In genomic region chr1:22594396-22594795, GRCh38 we compare ENCODE assay signal across 38 cellular contexts. TPM values are rescaled to one million over a fixed set of nuclear protein-coding genes. Genes with fewer than 3 reads are reported as not detected.
"Had no signal": no experiment of that assay in that cellular context is flagged by ENCODE, and none has a peak within 500 bp of the region (broad histone marks: within the 10 kb centered on the region; RNA-seq: fewer than 3 reads in every experiment).

No MANE protein-coding gene starts in this region.

- H3K36me3 ChIP-seq: MG63 had no signal

- H3K4me3 ChIP-seq: MG63 had no signal

- H3K9me3 ChIP-seq: MG63 had no signal

- DNase-seq: Karpas-422, Kasumi-1, MG63, MM.1S, MV-4-11, NCI-H1048, NCI-H1092, NCI-H1092 treated with DMSO at 0.1 percent for 48 hours, NCI-H1105, NCI-H1105 treated with DMSO at 0.1 percent for 48 hours, NCI-H1417, NCI-H1417 treated with DMSO at 0.1 percent for 48 hours, NCI-H1436, NCI-H1436 treated with DMSO at 0.1 percent for 48 hours, NCI-H146, NCI-H1694, NCI-H1694 treated with DMSO at 0.1 percent for 48 hours, NCI-H187, NCI-H187 treated with DMSO at 0.1 percent for 48 hours, NCI-H1930, NCI-H2029, NCI-H2029 treated with DMSO at 0.1 percent for 48 hours, NCI-H2081, NCI-H2081 treated with DMSO at 0.1 percent for 48 hours, NCI-H2107, NCI-H2171, NCI-H2171 treated with DMSO at 0.1 percent for 48 hours, NCI-H2227 treated with DMSO at 0.1 percent for 48 hours, NCI-H226, NCI-H345, NCI-H446, NCI-H446 treated with DMSO at 0.1 percent for 48 hours, NCI-H510A, NCI-H510A treated with DMSO at 0.1 percent for 48 hours had no signal

RNA-seq across cellular contexts. Expression of gene EPHA8, which starts 31.1 kb away (rescaled TPM):
- total RNA-seq: LHCN-M2, M059J, MCF 10A had no signal

RNA-seq across cellular contexts. Expression of gene C1QA, which starts 42.0 kb away (rescaled TPM):
- total RNA-seq: LHCN-M2, M059J, MCF 10A, NCI-H460 had no signal

RNA-seq across cellular contexts. Expression of gene C1QC, which starts 49.0 kb away (rescaled TPM):
- total RNA-seq: LHCN-M2, M059J, MCF 10A, NCI-H460 had no signal

RNA-seq across cellular contexts. Expression of gene C1QB, which starts 58.6 kb away (rescaled TPM):
- total RNA-seq: LHCN-M2, M059J, MCF 10A, NCI-H460 had no signal
